ENCODE assay signal across 9 cellular contexts in the genomic region with DNA sequence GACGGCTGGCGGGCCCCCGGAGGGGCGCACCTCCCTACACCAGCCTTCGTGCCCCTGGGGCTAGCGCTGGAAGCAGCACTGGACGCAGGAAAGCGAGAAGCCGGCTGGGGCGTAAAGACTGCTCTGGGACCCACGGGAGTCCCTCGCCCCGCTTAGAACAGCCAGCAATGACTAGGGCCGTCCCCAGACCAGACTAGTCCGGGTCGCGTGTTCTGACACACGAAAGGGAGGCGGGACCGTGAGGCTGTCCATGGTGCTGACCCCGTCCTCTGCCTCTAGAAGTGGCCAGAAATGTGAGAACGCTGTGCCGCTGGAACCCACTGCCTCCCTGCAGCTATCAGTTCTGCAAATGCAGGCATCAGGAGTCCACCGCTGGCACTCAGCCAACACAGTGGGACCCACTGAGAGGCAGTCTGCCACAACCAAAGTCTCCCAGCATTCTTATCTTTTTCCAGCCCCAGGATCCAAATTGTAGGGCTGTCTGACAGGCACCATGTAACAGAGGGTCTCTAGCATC. TPM values are rescaled to one million over a fixed set of nuclear protein-coding genes. Genes with fewer than 3 reads are reported as not detected.
A peak's percentile ranks its signal among the peaks of the same experiment; 100 is the strongest.
DNase-seq lines count a peak whose midpoint lies in the region; TF ChIP-seq lines count a peak whose summit lies in the region.
"Had no signal": no experiment of that assay in that cellular context is flagged by ENCODE, and none has a peak within 500 bp of the region (broad histone marks: within the 10 kb centered on the region; RNA-seq: fewer than 3 reads in every experiment).

A gene with protein sequence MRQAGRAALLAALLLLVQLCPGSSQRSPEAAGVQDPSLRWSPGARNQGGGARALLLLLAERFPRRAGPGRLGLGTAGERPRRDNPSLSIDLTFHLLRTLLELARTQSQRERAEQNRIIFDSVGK (minus strand): TSS at position 87 of the 517 bp plus-strand sequence. CDS start 550 bp downstream, outside the sequence.

- H3K4me1 Mint-ChIP-seq in endodermal cell = peaks cover 2% of the 10 kb centered on the region

- no peak for TF ChIP-seq RAD21 in Ishikawa (IDR thresholded peaks at IDR 0.05; ENCODE audit: low read depth)

- H3K27ac ChIP-seq in endodermal cell (ENCODE audit: low read depth, low read length) = no peak within 1 kb of the TSS
- H3K27ac ChIP-seq: parathyroid adenoma had no signal

- peaks cover 57% of the 10 kb centered on the region for H3K27me3 ChIP-seq in endodermal cell (ENCODE audit: control insufficient read depth, insufficient read depth, low read length, poor library complexity, severe bottlenecking)

- H3K9me3 ChIP-seq in endodermal cell (ENCODE audit: control insufficient read depth, low read length) = no peaks in the 10 kb centered on the region

- H3K4me1 ChIP-seq in endodermal cell (ENCODE audit: control insufficient read depth, insufficient read depth, low read length) = peaks cover 6% of the 10 kb centered on the region

- H3K4me3 ChIP-seq in endodermal cell (ENCODE audit: low read length) = peak within 1 kb of the TSS; percentile 36

- no peak within 1 kb of the TSS for H3K9ac ChIP-seq in endodermal cell (ENCODE audit: extremely low read depth, low read length, poor library complexity, severe bottlenecking)
- H3K9ac ChIP-seq: parathyroid adenoma had no signal

- peaks cover 9% of the 10 kb centered on the region for H3K36me3 Mint-ChIP-seq in endodermal cell (ENCODE audit: low read depth)

- H3K36me3 ChIP-seq in endodermal cell (ENCODE audit: control insufficient read depth, insufficient read depth, low read length) = no peaks in the 10 kb centered on the region

- TF ChIP-seq CTCF in endodermal cell (conservative IDR thresholded peaks at IDR 0.05) = no peak

- 11 to 14% methylated on average over 18 to 24 of the region's 24 CpGs for WGBS in endodermal cell (ENCODE audit: insufficient coverage in 1 of 2, insufficient read length in 1 of 2), 2 experiments

- H3K27ac Mint-ChIP-seq in endodermal cell = no peak within 1 kb of the TSS

- no peaks in the 10 kb centered on the region for H3K9me3 Mint-ChIP-seq in endodermal cell

- H3K27me3 Mint-ChIP-seq in endodermal cell (ENCODE audit: insufficient read depth) = peaks cover 53% of the 10 kb centered on the region

- no peak for TF ChIP-seq EP300 in Ishikawa (IDR thresholded peaks at IDR 0.05; ENCODE audit: borderline replicate concordance)

- DNase-seq in AG20443 (ENCODE audit: low spot score) (peak; percentile 67), endodermal cell (peak; percentile 92), lung microvascular endothelial cell (ENCODE audit: low read depth in 2 of 2) (peak; percentile 55 to 76), HT-29 (ENCODE audit: low spot score) (no peak), SW480 (ENCODE audit: low spot score) (no peak), COR-L47 (lab: John Stamatoyannopoulos, UW) (no peak), NCI-H2196 (lab: John Stamatoyannopoulos, UW; ENCODE audit: unreplicated experiment) (no peak)

- peak within 1 kb of the TSS; percentile 35 for H3K4me3 Mint-ChIP-seq in endodermal cell

TF ChIP-seq in Ishikawa, 13 proteins besides CTCF, POLR2A, EP300 and RAD21:
- TF ChIP-seq, protein P1, sequence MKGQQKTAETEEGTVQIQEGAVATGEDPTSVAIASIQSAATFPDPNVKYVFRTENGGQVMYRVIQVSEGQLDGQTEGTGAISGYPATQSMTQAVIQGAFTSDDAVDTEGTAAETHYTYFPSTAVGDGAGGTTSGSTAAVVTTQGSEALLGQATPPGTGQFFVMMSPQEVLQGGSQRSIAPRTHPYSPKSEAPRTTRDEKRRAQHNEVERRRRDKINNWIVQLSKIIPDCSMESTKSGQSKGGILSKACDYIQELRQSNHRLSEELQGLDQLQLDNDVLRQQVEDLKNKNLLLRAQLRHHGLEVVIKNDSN (IDR thresholded peaks at IDR 0.05) = no peak
- TF ChIP-seq, protein P2, sequence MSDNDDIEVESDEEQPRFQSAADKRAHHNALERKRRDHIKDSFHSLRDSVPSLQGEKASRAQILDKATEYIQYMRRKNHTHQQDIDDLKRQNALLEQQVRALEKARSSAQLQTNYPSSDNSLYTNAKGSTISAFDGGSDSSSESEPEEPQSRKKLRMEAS (IDR thresholded peaks at IDR 0.05) = peak; percentile 67; the same call in 1 of the 2 replicates
- TF ChIP-seq EGR1 (IDR thresholded peaks at IDR 0.05) = no peak
- TF ChIP-seq TAF1 (IDR thresholded peaks at IDR 0.05; ENCODE audit: low read depth) = no peak
- no peak for TF ChIP-seq FOXM1 (IDR thresholded peaks at IDR 0.05; ENCODE audit: borderline replicate concordance, low read depth)
- TF ChIP-seq NFIC (IDR thresholded peaks at IDR 0.05) = peak; percentile 47
- TF ChIP-seq, protein P3, sequence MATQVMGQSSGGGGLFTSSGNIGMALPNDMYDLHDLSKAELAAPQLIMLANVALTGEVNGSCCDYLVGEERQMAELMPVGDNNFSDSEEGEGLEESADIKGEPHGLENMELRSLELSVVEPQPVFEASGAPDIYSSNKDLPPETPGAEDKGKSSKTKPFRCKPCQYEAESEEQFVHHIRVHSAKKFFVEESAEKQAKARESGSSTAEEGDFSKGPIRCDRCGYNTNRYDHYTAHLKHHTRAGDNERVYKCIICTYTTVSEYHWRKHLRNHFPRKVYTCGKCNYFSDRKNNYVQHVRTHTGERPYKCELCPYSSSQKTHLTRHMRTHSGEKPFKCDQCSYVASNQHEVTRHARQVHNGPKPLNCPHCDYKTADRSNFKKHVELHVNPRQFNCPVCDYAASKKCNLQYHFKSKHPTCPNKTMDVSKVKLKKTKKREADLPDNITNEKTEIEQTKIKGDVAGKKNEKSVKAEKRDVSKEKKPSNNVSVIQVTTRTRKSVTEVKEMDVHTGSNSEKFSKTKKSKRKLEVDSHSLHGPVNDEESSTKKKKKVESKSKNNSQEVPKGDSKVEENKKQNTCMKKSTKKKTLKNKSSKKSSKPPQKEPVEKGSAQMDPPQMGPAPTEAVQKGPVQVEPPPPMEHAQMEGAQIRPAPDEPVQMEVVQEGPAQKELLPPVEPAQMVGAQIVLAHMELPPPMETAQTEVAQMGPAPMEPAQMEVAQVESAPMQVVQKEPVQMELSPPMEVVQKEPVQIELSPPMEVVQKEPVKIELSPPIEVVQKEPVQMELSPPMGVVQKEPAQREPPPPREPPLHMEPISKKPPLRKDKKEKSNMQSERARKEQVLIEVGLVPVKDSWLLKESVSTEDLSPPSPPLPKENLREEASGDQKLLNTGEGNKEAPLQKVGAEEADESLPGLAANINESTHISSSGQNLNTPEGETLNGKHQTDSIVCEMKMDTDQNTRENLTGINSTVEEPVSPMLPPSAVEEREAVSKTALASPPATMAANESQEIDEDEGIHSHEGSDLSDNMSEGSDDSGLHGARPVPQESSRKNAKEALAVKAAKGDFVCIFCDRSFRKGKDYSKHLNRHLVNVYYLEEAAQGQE (IDR thresholded peaks at IDR 0.05; ENCODE audit: low read depth) = peak; percentile 95
- TF ChIP-seq TCF12 (IDR thresholded peaks at IDR 0.05; ENCODE audit: low read depth) = no peak
- TF ChIP-seq CREB1 (IDR thresholded peaks at IDR 0.05; ENCODE audit: low read depth) = no peak
- TF ChIP-seq CEBPB (IDR thresholded peaks at IDR 0.05) = no peak
- TF ChIP-seq ZBTB7A (IDR thresholded peaks at IDR 0.05; ENCODE audit: low read depth) = no peak
- TF ChIP-seq YY1 (IDR thresholded peaks at IDR 0.05; ENCODE audit: low read depth) = no peak
- no peak for TF ChIP-seq TEAD4 (IDR thresholded peaks at IDR 0.05)

RNA-seq across cellular contexts. Expression of the gene that starts here (rescaled TPM):
- total RNA-seq in endodermal cell (under 1 TPM; 0.59 to 0.75 TPM), lung microvascular endothelial cell (0.40 and 0.44 TPM in 2 replicates)
- 0.93 TPM for polyA plus RNA-seq in endodermal cell (2013, experiment 1 of 2)
- polyA plus RNA-seq in endodermal cell (2013, experiment 2 of 2) = 0.99 TPM
- 4.9 and 5.6 TPM in 2 replicates for total RNA-seq in HT-29 (2014; rRNA removed; shearing (Covaris generic))

Comparison
In these comparisons a context has a peak if more than half of its experiments do, and no peak if none do; other contexts are left out.
1. Peak in DNase-seq and H3K4me3 ChIP-seq in endodermal cell; RNA of the gene not detected or under 1 TPM.
2. Peak in DNase-seq in lung microvascular endothelial cell; RNA of the gene not detected or under 1 TPM.